Comparison of ENCODE assay signal across 1 cellular context in genomic region chr10:35063837-35064454, GRCh38.
A peak's percentile ranks its signal among the peaks of the same experiment; 100 is the strongest.
TF ChIP-seq lines count a peak whose summit lies in the region.

No MANE protein-coding gene starts in this region.

TF ChIP-seq in K562, 482 proteins besides CTCF, POLR2A, EP300 and RAD21 (continued from another document):
- no peak for TF ChIP-seq JUND (IDR thresholded peaks at IDR 0.05; ENCODE audit: borderline replicate concordance, low read depth, low read length)
- TF ChIP-seq JUND (tag; IDR thresholded peaks at IDR 0.05; ENCODE audit: borderline replicate concordance, low read depth, low read length), result peak; percentile 46; the same call in 1 of the 3 replicates
- TF ChIP-seq CREM (IDR thresholded peaks at IDR 0.05; ENCODE audit: low read depth), result peak; percentile 60
- no peak for TF ChIP-seq CTCFL (IDR thresholded peaks at IDR 0.05; ENCODE audit: borderline replicate concordance, insufficient read depth, low read depth, low read length, poor library complexity, severe bottlenecking)
- peak; percentile 63 for TF ChIP-seq ZNF316 (IDR thresholded peaks at IDR 0.05)
- TF ChIP-seq ZNF639 (CRISPR knock-in tag; conservative IDR thresholded peaks at IDR 0.05 in 1 of 2, IDR thresholded peaks at IDR 0.05 in 1 of 2), result 0 out of 4 replicates have a peak, but pooled peaks of 1 of the 2 experiments have one; percentile 26
- peak; percentile 67 for TF ChIP-seq TCF3 (CRISPR knock-in tag; IDR thresholded peaks at IDR 0.05)
- no peak for TF ChIP-seq ARID4B (CRISPR knock-in tag; IDR thresholded peaks at IDR 0.05)
